16 cellular contexts compared by ENCODE assay signal in genomic region chr2:152508446-152508845, GRCh38.
DNase-seq lines count a peak whose midpoint lies in the region; ATAC-seq, FAIRE-seq and TF ChIP-seq lines count a peak whose summit lies in the region.
"Had no signal": no experiment of that assay in that cellular context is flagged by ENCODE, and none has a peak within 500 bp of the region (broad histone marks: within the 10 kb centered on the region; RNA-seq: fewer than 3 reads in every experiment).

No MANE protein-coding gene starts in this region.

- no peak overlapping the region; a peak in 1 of 4 replicates for H4K8ac ChIP-seq in IMR-90 (ENCODE audit: low read depth in 2 of 2, low read length in 2 of 2)

- H2AFZ ChIP-seq in IMR-90 (replicated peaks; ENCODE audit: low read length, poor library complexity), result peak overlapping the region; percentile 1

- H3K4me1 ChIP-seq in IMR-90 (ENCODE audit: control insufficient read depth, insufficient read depth, low read length) (peaks cover 19% of the 10 kb centered on the region), gastrocnemius medialis (peaks cover 35 to 47% of the 10 kb centered on the region in 2 donors), pancreas (no peaks in the 10 kb centered on the region), thyroid gland (peaks cover 2 to 42% of the 10 kb centered on the region in 2 donors)

- H3K14ac ChIP-seq in IMR-90 (replicated peaks; ENCODE audit: low read depth, low read length), result 0 out of 2 replicates have a peak overlapping the region, but pooled peaks have one; percentile 50

- H3K9me3 ChIP-seq in AG04450 (ENCODE audit: control insufficient read depth, insufficient read depth, low read length), result peaks cover 4% of the 10 kb centered on the region; the same call in 1 of the 2 replicates
- H3K9me3 ChIP-seq in IMR-90 (ENCODE audit: control insufficient read depth, insufficient read depth, low read length), result no peaks in the 10 kb centered on the region
- no peaks in the 10 kb centered on the region for H3K9me3 ChIP-seq in gastrocnemius medialis
- no peaks in the 10 kb centered on the region for H3K9me3 ChIP-seq in pancreas
- H3K9me3 ChIP-seq in thyroid gland, result no peaks in the 10 kb centered on the region

- no peak overlapping the region; the same call in 1 of the 2 replicates for H4K91ac ChIP-seq in IMR-90 (ENCODE audit: insufficient read depth, low read depth, low read length)

- H3K18ac ChIP-seq in IMR-90 (ENCODE audit: low read depth, low read length), result no peak overlapping the region

- H2AK9ac ChIP-seq in IMR-90 (replicated peaks; ENCODE audit: low read depth, low read length, poor library complexity), result no peak overlapping the region

- TF ChIP-seq CTCF in AG04450 (IDR thresholded peaks at IDR 0.05; ENCODE audit: low read depth, low read length), result no peak
- TF ChIP-seq CTCF in IMR-90 (conservative IDR thresholded peaks at IDR 0.05; ENCODE audit: low read depth, low read length), result no peak
- TF ChIP-seq CTCF in astrocyte of the spinal cord (IDR thresholded peaks at IDR 0.05; ENCODE audit: low read depth, low read length), result no peak
- no peak for TF ChIP-seq CTCF in gastrocnemius medialis (IDR thresholded peaks at IDR 0.05 in 4 of 5, conservative IDR thresholded peaks at IDR 0.05 in 1 of 5)
- TF ChIP-seq CTCF in pancreas (IDR thresholded peaks at IDR 0.05), result no peak
- no peak for TF ChIP-seq CTCF in thyroid gland (IDR thresholded peaks at IDR 0.05)

- no peak overlapping the region for H2BK15ac ChIP-seq in IMR-90 (ENCODE audit: low read depth, low read length)

- dilution Hi-C loops in IMR-90 (cut with HindIII; ENCODE audit: low sequenced_read_pairs, unreplicated experiment), result no loop called here

- no TSS peak for BruUV-seq in IMR-90 (replicated peaks; lab: Mats Ljungman, UMichigan)

- H3K27ac ChIP-seq in AG04450 (ENCODE audit: low read depth, low read length), result no peak overlapping the region
- no peak overlapping the region; the same call in 1 of the 2 replicates for H3K27ac ChIP-seq in IMR-90 (ENCODE audit: insufficient read depth, low read length)
- H3K27ac ChIP-seq in layer of hippocampus (ENCODE audit: low read depth, low read length), result peak overlapping the region; percentile 9
- H3K27ac ChIP-seq in gastrocnemius medialis, result no peak overlapping the region
- no peak overlapping the region for H3K27ac ChIP-seq in pancreas
- no peak overlapping the region for H3K27ac ChIP-seq in thyroid gland
- H3K27ac ChIP-seq: HL-60 had no signal

- TF ChIP-seq POLR2A in IMR-90 (IDR thresholded peaks at IDR 0.05; ENCODE audit: low read depth, low read length), result no peak
- no peak for TF ChIP-seq POLR2A in gastrocnemius medialis (IDR thresholded peaks at IDR 0.05)
- TF ChIP-seq POLR2A in thyroid gland (IDR thresholded peaks at IDR 0.05), result no peak

- 0 out of 2 replicates have a peak overlapping the region, but pooled peaks have one; percentile 35 for H2BK120ac ChIP-seq in IMR-90 (ENCODE audit: low read depth, low read length)

- H2BK5ac ChIP-seq in IMR-90 (ENCODE audit: low read depth, low read length, poor library complexity, severe bottlenecking), result no peak overlapping the region

- peak overlapping the region; percentile 61; the same call in 1 of the 2 replicates for H3K4ac ChIP-seq in IMR-90 (ENCODE audit: low read depth, low read length)

- in situ Hi-C loops in IMR-90 (cut with MboI; ENCODE audit: low sequenced_read_pairs), result no loop called here
- in situ Hi-C loops in astrocyte of the spinal cord (cut with HindIII; ENCODE audit: low sequenced_read_pairs), result no loop called here
- in situ Hi-C loops in gastrocnemius medialis (cut with MboI; ENCODE audit: low sequenced_read_pairs in 4 of 4), result no loop called here

- POLR2A ChIA-PET in AG04450 (lab: Yijun Ruan, JAX), result no interaction called here
- POLR2A ChIA-PET in IMR-90 (lab: Charles Lee; ENCODE audit: unreplicated experiment), result no interaction called here

- H3K79me1 ChIP-seq in IMR-90 (ENCODE audit: low read depth in 1 of 2, low read length in 2 of 2), result peaks cover 19 to 47% of the 10 kb centered on the region in 2 experiments; a peak in 3 of 4 replicates

- peak overlapping the region; percentile 20; the same call in 1 of the 2 replicates for H2BK20ac ChIP-seq in IMR-90 (ENCODE audit: low read depth, low read length)

- H3K27me3 ChIP-seq in AG04450 (ENCODE audit: control insufficient read depth, insufficient read depth, low read length) (no peaks in the 10 kb centered on the region), IMR-90 (ENCODE audit: control insufficient read depth, insufficient read depth, low read length) (no peaks in the 10 kb centered on the region), layer of hippocampus (ENCODE audit: control insufficient read depth, insufficient read depth, low read length) (no peaks in the 10 kb centered on the region), gastrocnemius medialis (no peaks in the 10 kb centered on the region), pancreas (no peaks in the 10 kb centered on the region), thyroid gland (no peaks in the 10 kb centered on the region)

- peak overlapping the region; percentile 8; the same call in 1 of the 2 replicates for H3K4me2 ChIP-seq in IMR-90 (ENCODE audit: low read depth, low read length)

- no peak overlapping the region for H4K5ac ChIP-seq in IMR-90 (ENCODE audit: low read depth, low read length)

- ATAC-seq in IMR-90 (ENCODE audit: low read depth) (peak; percentile 47), gastrocnemius medialis (no peak), pancreas (no peak)
- ATAC-seq: activated T-cell treated with anti-CD3 and anti-CD28 coated beads, Interleukin-2, amount 50 U/mL, for 72 hours; natural killer cell treated with Interleukin-12 subunit alpha and Interleukin-12 subunit beta and Interleukin-15 and Interleukin-18, amount 100 ng/mL, for 72 hours had no signal

- FAIRE-seq in pancreas (lab: Jason Lieb, UNC), result no peak

- H3K36me3 ChIP-seq in IMR-90 (ENCODE audit: control insufficient read depth, insufficient read depth, low read length) (no peaks in the 10 kb centered on the region), gastrocnemius medialis (no peaks in the 10 kb centered on the region), pancreas (no peaks in the 10 kb centered on the region), thyroid gland (no peaks in the 10 kb centered on the region)

- intact Hi-C loops in IMR-90 (cut with micrococcal nuclease), result no loop called here
- intact Hi-C loops in gastrocnemius medialis (cut with DNase I; ENCODE audit: low total_unique reads), result no loop called here
- intact Hi-C loops in pancreas (cut with DNase I), result no loop called here
- intact Hi-C loops in thyroid gland (cut with DNase I), result no loop called here

- WGBS in IMR-90 (ENCODE audit: extremely low coverage in 2 of 2, insufficient read length in 1 of 2), 2 experiments, result 29% methylated on average over 3 of the region's 4 CpGs; no CpG with 5 or more reads in 1 of the 2 experiments
- 85 to 86% methylated on average over 4 of the region's 4 CpGs for WGBS in pancreas, 2 donors
- WGBS in thyroid gland, 2 donors, result 62 to 68% methylated on average over 4 of the region's 4 CpGs

- H4K20me1 ChIP-seq in IMR-90 (ENCODE audit: insufficient read depth, low read length), result 0 out of 2 replicates have a peak, but pooled peaks cover 4% of the 10 kb centered on the region

- CTCF ChIA-PET in AG04450 (lab: Charles Lee), result no interaction called here
- CTCF ChIA-PET in IMR-90 (lab: Yijun Ruan, JAX), result no interaction called here

- no peak overlapping the region for H3K9ac ChIP-seq in IMR-90 (ENCODE audit: low read depth, low read length)

- DNase-seq in AG04450 (ENCODE audit: low read depth, low spot score) (peak; percentile 50), IMR-90 (peak; percentile 86), astrocyte of the spinal cord (ENCODE audit: low read depth, low spot score) (peak; percentile 80), gastrocnemius medialis (no peak), pancreas (no peak), NCI-H2107 treated with DMSO at 0.1 percent for 48 hours (lab: John Stamatoyannopoulos, UW; ENCODE audit: unreplicated experiment) (no peak), thyroid gland (no peak)
- DNase-seq: activated CD4-positive, CD25-positive, alpha-beta regulatory T cell treated with anti-CD3 and anti-CD28 coated beads, Interleukin-2, amount 50 U/mL, for 72 hours; activated T-cell treated with anti-CD3 and anti-CD28 coated beads, Interleukin-2, amount 50 U/mL, for 72 hours; C1 segment of cervical spinal cord; cerebellar nuclear complex; islet precursor cell; MV-4-11 had no signal

- no peak overlapping the region for H3K23ac ChIP-seq in IMR-90 (ENCODE audit: low read depth, low read length)

- no peak overlapping the region for H2AK5ac ChIP-seq in IMR-90 (ENCODE audit: low read depth, low read length)

- H3K9me1 ChIP-seq in IMR-90 (ENCODE audit: insufficient read depth, low read length), result peaks cover 7% of the 10 kb centered on the region; the same call in 1 of the 2 replicates

- TF ChIP-seq RAD21 in IMR-90 (IDR thresholded peaks at IDR 0.05; ENCODE audit: low read length), result no peak

- no peak overlapping the region for H3K56ac ChIP-seq in IMR-90 (ENCODE audit: extremely low read depth, insufficient read depth, low read length)

- H3K4me3 ChIP-seq in AG04450 (ENCODE audit: low read depth, low read length) (no peak overlapping the region), IMR-90 (ENCODE audit: insufficient read depth, low read depth, low read length) (no peak overlapping the region), astrocyte of the spinal cord (ENCODE audit: low read depth, low read length) (no peak overlapping the region), gastrocnemius medialis (no peak overlapping the region), pancreas (no peak overlapping the region), thyroid gland (replicated peaks in 1 of 3) (no peak overlapping the region)

TF ChIP-seq in IMR-90, 13 proteins besides CTCF, POLR2A, EP300 and RAD21:
- no peak for TF ChIP-seq RFX5 (IDR thresholded peaks at IDR 0.05; ENCODE audit: low read depth, low read length)
- TF ChIP-seq RCOR1 (IDR thresholded peaks at IDR 0.05; ENCODE audit: insufficient replicate concordance, low read length), result no peak
- no peak for TF ChIP-seq MAZ (IDR thresholded peaks at IDR 0.05; ENCODE audit: borderline replicate concordance, low read depth, low read length)
- TF ChIP-seq FOS (IDR thresholded peaks at IDR 0.05; ENCODE audit: low read depth, low read length), result no peak
- TF ChIP-seq CHD1 (IDR thresholded peaks at IDR 0.05; ENCODE audit: low read depth, low read length), result no peak
- no peak for TF ChIP-seq SMC3 (IDR thresholded peaks at IDR 0.05; ENCODE audit: low read depth, low read length)
- no peak for TF ChIP-seq BHLHE40 (IDR thresholded peaks at IDR 0.05; ENCODE audit: low read depth, low read length)
- TF ChIP-seq MXI1 (IDR thresholded peaks at IDR 0.05; ENCODE audit: borderline replicate concordance, low read depth, low read length), result no peak
- no peak for TF ChIP-seq MAFK (IDR thresholded peaks at IDR 0.05; ENCODE audit: low read depth, low read length)

Comparison
In these comparisons a context has a peak if more than half of its experiments do, and no peak if none do; other contexts are left out.
1. DNase-seq: peak in AG04450 (single experiment), IMR-90 (single experiment) and astrocyte of the spinal cord (single experiment); none in gastrocnemius medialis (0 of 2), pancreas (0 of 6), NCI-H2107 treated with DMSO at 0.1 percent for 48 hours (single experiment) and thyroid gland (0 of 2).